ENCODE assay signal across 8 cellular contexts in genomic region chr18:21599585-21600525, GRCh38. TPM values are rescaled to one million over a fixed set of nuclear protein-coding genes. Genes with fewer than 3 reads are reported as not detected.
A peak's percentile ranks its signal among the peaks of the same experiment; 100 is the strongest.
DNase-seq lines count a peak whose midpoint lies in the region; ATAC-seq and TF ChIP-seq lines count a peak whose summit lies in the region.

No MANE protein-coding gene starts in this region.

- H2AFZ ChIP-seq in OCI-LY1 (ENCODE audit: low read length) = no peak overlapping the region

- H3K27me3 ChIP-seq in DOHH2 (ENCODE audit: control insufficient read depth, low read length) = no peaks in the 10 kb centered on the region
- H3K27me3 ChIP-seq in OCI-LY1 (ENCODE audit: insufficient read depth, low read length) = no peaks in the 10 kb centered on the region
- no peaks in the 10 kb centered on the region for H3K27me3 ChIP-seq in iPS-20b (ENCODE audit: insufficient read depth, low read length)

- H3K4me3 ChIP-seq in DOHH2 (ENCODE audit: low read length) = peak overlapping the region; percentile 99
- peak overlapping the region; percentile 89 for H3K4me3 ChIP-seq in OCI-LY1 (ENCODE audit: low read depth, low read length, poor library complexity, severe bottlenecking)
- H3K4me3 ChIP-seq in iPS-20b (ENCODE audit: low read length) = peak overlapping the region; percentile 100
- H3K4me3 ChIP-seq in skin epidermis = peak overlapping the region; percentile 68 to 91 (median 83)

- H3K9me2 ChIP-seq in DOHH2 (replicated peaks; ENCODE audit: control insufficient read depth, low read length) = no peaks in the 10 kb centered on the region
- H3K9me2 ChIP-seq in OCI-LY1 (ENCODE audit: low read depth, low read length) = no peaks in the 10 kb centered on the region

- H3K36me3 Mint-ChIP-seq in MCF 10A (ENCODE audit: insufficient read depth, unreplicated experiment) = peaks cover 11% of the 10 kb centered on the region

- H3F3A ChIP-seq in DOHH2 (ENCODE audit: control insufficient read depth, insufficient read depth) = peaks cover 10% of the 10 kb centered on the region; the same call in 1 of the 2 replicates
- no peaks in the 10 kb centered on the region for H3F3A ChIP-seq in OCI-LY1 (ENCODE audit: insufficient read depth, low read length)

- POLR2A ChIA-PET in MCF 10A (lab: Yijun Ruan, JAX) = interaction anchor here (0.6 to 3.2 kb wide), 34 partner anchors 10 to 551 kb away, joined by 3 to 129 read pairs (median 4); partner anchors contain the start of genes ABHD3, GREB1L, MIB1 and ROCK1

- H3K9me3 Mint-ChIP-seq in MCF 10A (ENCODE audit: unreplicated experiment) = no peaks in the 10 kb centered on the region

- peaks cover 5% of the 10 kb centered on the region for H3K4me1 Mint-ChIP-seq in MCF 10A (ENCODE audit: insufficient read depth, unreplicated experiment)

- H3K9ac ChIP-seq in OCI-LY1 (ENCODE audit: low read length) (peak overlapping the region; percentile 91), iPS-20b (ENCODE audit: low read depth, low read length) (peak overlapping the region; percentile 97)

- H3K4me2 ChIP-seq in DOHH2 (ENCODE audit: low read length) (peak overlapping the region; percentile 62), OCI-LY1 (ENCODE audit: low read length) (peak overlapping the region; percentile 83)

- no peaks in the 10 kb centered on the region for H4K20me1 ChIP-seq in DOHH2 (ENCODE audit: control insufficient read depth, insufficient read depth, low read depth, low read length)
- H4K20me1 ChIP-seq in OCI-LY1 (ENCODE audit: insufficient read depth, low read length) = no peaks in the 10 kb centered on the region

- H3K27ac ChIP-seq in DOHH2 (ENCODE audit: low read depth, low read length) (peak overlapping the region; percentile 89), OCI-LY1 (ENCODE audit: low read depth, low read length, poor library complexity, severe bottlenecking) (peak overlapping the region; percentile 95), iPS-20b (ENCODE audit: low read length) (peak overlapping the region; percentile 95), skin epidermis (peak overlapping the region; percentile 83 to 99 (median 96))

- H3K4me1 ChIP-seq in DOHH2 (ENCODE audit: control insufficient read depth, low read length) (peaks cover 33% of the 10 kb centered on the region), OCI-LY1 (ENCODE audit: insufficient read depth, low read length, severe bottlenecking) (peaks cover 44% of the 10 kb centered on the region), iPS-20b (ENCODE audit: insufficient read depth, low read length) (peaks cover 4% of the 10 kb centered on the region; the same call in 1 of the 2 replicates)

- no peaks in the 10 kb centered on the region for H3K27me3 Mint-ChIP-seq in MCF 10A (ENCODE audit: insufficient read depth, unreplicated experiment)

- no peak for TF ChIP-seq CTCF in DOHH2 (IDR thresholded peaks at IDR 0.05; ENCODE audit: low read depth, low read length, poor library complexity, severe bottlenecking)
- TF ChIP-seq CTCF in OCI-LY1 (IDR thresholded peaks at IDR 0.05; ENCODE audit: low read length) = no peak
- TF ChIP-seq CTCF in MCF 10A (IDR thresholded peaks at IDR 0.05; ENCODE audit: unreplicated experiment) = no peak

- peak overlapping the region; percentile 99 for H3K4me3 Mint-ChIP-seq in MCF 10A (ENCODE audit: unreplicated experiment)

- DNase-seq in GM19238 (ENCODE audit: insufficient read length, low spot score) (peak; percentile 62), MCF 10A (ENCODE audit: unreplicated experiment) (peak; percentile 57), Ammon's horn (ENCODE audit: low spot score) (no peak)

- TSS peak; percentile 33 for BruUV-seq in MCF 10A (replicated peaks; lab: Mats Ljungman, UMichigan)

- CTCF ChIA-PET in MCF 10A (lab: Yijun Ruan, JAX) = interaction anchor here (0.6 to 3.1 kb wide), 23 partner anchors 10 to 413 kb away, joined by 3 to 64 read pairs (median 3); partner anchors contain the start of gene SNRPD1

- H3K36me3 ChIP-seq in DOHH2 (ENCODE audit: control insufficient read depth, low read length) (peaks cover 23% of the 10 kb centered on the region), OCI-LY1 (ENCODE audit: insufficient read depth, low read length) (peaks cover 8% of the 10 kb centered on the region), iPS-20b (ENCODE audit: insufficient read depth, low read depth, low read length) (no peaks in the 10 kb centered on the region)

- peak; percentile 47 for ATAC-seq in HG03175 (IDR thresholded peaks at IDR 0.05; ENCODE audit: unreplicated experiment)

- intact Hi-C loops in MCF 10A (cut with micrococcal nuclease) = loop anchor here (1.0 to 10.0 kb wide), 4 partner anchors 12 to 405 kb away; partner anchors contain the start of genes MIB1 and SNRPD1

- H3K79me2 ChIP-seq in DOHH2 (ENCODE audit: control insufficient read depth, low read length) = peaks cover 54% of the 10 kb centered on the region
- peaks cover 43% of the 10 kb centered on the region for H3K79me2 ChIP-seq in OCI-LY1 (ENCODE audit: insufficient read depth, low read length)

- H3K27ac Mint-ChIP-seq in MCF 10A (ENCODE audit: low read depth, unreplicated experiment) = peak overlapping the region; percentile 99

- H3K9me3 ChIP-seq in DOHH2 (ENCODE audit: control insufficient read depth, insufficient read depth, low read length) (no peaks in the 10 kb centered on the region), OCI-LY1 (ENCODE audit: low read length) (no peaks in the 10 kb centered on the region), iPS-20b (ENCODE audit: insufficient read depth, low read depth, low read length) (no peaks in the 10 kb centered on the region)

RNA-seq across cellular contexts. Expression of gene ESCO1, which starts 0.6 kb away (rescaled TPM):
- 18.8 and 19.2 TPM in 2 replicates for total RNA-seq in MCF 10A (2022)

RNA-seq across cellular contexts. Expression of gene SNRPD1, which starts 12.3 kb away (rescaled TPM):
- 108 and 110 TPM in 2 replicates for total RNA-seq in MCF 10A (2022)
